ENCODE assay signal across 8 cellular contexts in genomic region chr2:214808481-214808931, GRCh38. TPM values are rescaled to one million over a fixed set of nuclear protein-coding genes. Genes with fewer than 3 reads are reported as not detected.
DNase-seq lines count a peak whose midpoint lies in the region; ATAC-seq and TF ChIP-seq lines count a peak whose summit lies in the region.

No MANE protein-coding gene starts in this region.

- peak overlapping the region; percentile 94 for H3K4me3 Mint-ChIP-seq in CD4-positive, alpha-beta T cell

- no peaks in the 10 kb centered on the region for H3K27me3 Mint-ChIP-seq in CD4-positive, alpha-beta T cell

- no peaks in the 10 kb centered on the region for H3K9me3 Mint-ChIP-seq in CD4-positive, alpha-beta T cell

- intact Hi-C loops in CD4-positive, alpha-beta T cell (cut with DNase I, micrococcal nuclease): no loop called here
- intact Hi-C loops in breast epithelium (cut with DNase I; ENCODE audit: low total_unique reads) (no loop called here), upper lobe of right lung (cut with DNase I) (no loop called here)

- no peak for DNase-seq in CD4-positive, alpha-beta T cell
- DNase-seq in LNCaP clone FGC (ENCODE audit: low read depth): no peak
- no peak for DNase-seq in breast epithelium (ENCODE audit: low spot score in 2 of 2)
- peak; percentile 57 for DNase-seq in medulla oblongata (ENCODE audit: extremely low spot score)
- no peak for DNase-seq in upper lobe of right lung
- DNase-seq in COLO668 (lab: John Stamatoyannopoulos, UW; ENCODE audit: unreplicated experiment): no peak
- DNase-seq in stimulated activated CD4-positive, alpha-beta T cell treated with anti-CD3 and anti-CD28 coated beads, Interleukin-4, amount 100 ng/mL, for 4 hours: no peak
- DNase-seq in KG1 (lab: John Stamatoyannopoulos, UW): no peak

- no peak for TF ChIP-seq CTCF in CD4-positive, alpha-beta T cell (IDR thresholded peaks at IDR 0.05)
- TF ChIP-seq CTCF in LNCaP clone FGC (IDR thresholded peaks at IDR 0.05; ENCODE audit: control insufficient read depth, extremely low read depth, insufficient read depth) (no peak), breast epithelium (IDR thresholded peaks at IDR 0.05) (no peak), upper lobe of right lung (IDR thresholded peaks at IDR 0.05) (no peak)

- TF ChIP-seq POLR2A in breast epithelium (IDR thresholded peaks at IDR 0.05): no peak

- peak; percentile 19 for ATAC-seq in CD4-positive, alpha-beta T cell (ENCODE audit: poor library complexity)
- ATAC-seq in upper lobe of right lung: no peak

- POLR2A ChIA-PET in CD4-positive, alpha-beta T cell (lab: Charles Lee): interaction anchor here (0.6 to 1.6 kb wide), 5 partner anchors 10 to 1525 kb away, joined by 3 to 6 read pairs (median 3); partner anchors contain the start of genes ATIC and SPAG16

- H3K9me3 ChIP-seq in CD4-positive, alpha-beta T cell (ENCODE audit: control insufficient read depth, low read length): no peaks in the 10 kb centered on the region
- H3K9me3 ChIP-seq in breast epithelium (no peaks in the 10 kb centered on the region), upper lobe of right lung (no peaks in the 10 kb centered on the region)

- H3K36me3 ChIP-seq in breast epithelium (no peaks in the 10 kb centered on the region), upper lobe of right lung (no peaks in the 10 kb centered on the region)

- peaks cover 11% of the 10 kb centered on the region for H3K36me3 Mint-ChIP-seq in CD4-positive, alpha-beta T cell (ENCODE audit: low read depth)

- H3K4me3 ChIP-seq in LNCaP clone FGC (ENCODE audit: low read depth, low read length) (peak overlapping the region; percentile 86), breast epithelium (peak overlapping the region; percentile 60 to 94 (median 62)), upper lobe of right lung (peak overlapping the region; percentile 80)

- no peaks in the 10 kb centered on the region for H3K27me3 ChIP-seq in CD4-positive, alpha-beta T cell (ENCODE audit: control insufficient read depth, insufficient read depth, low read length)
- no peaks in the 10 kb centered on the region for H3K27me3 ChIP-seq in breast epithelium
- H3K27me3 ChIP-seq in upper lobe of right lung: no peaks in the 10 kb centered on the region

- no peaks in the 10 kb centered on the region for H3K4me1 ChIP-seq in breast epithelium
- no peaks in the 10 kb centered on the region for H3K4me1 ChIP-seq in upper lobe of right lung

- H3K27ac Mint-ChIP-seq in CD4-positive, alpha-beta T cell: peak overlapping the region; percentile 83

- peaks cover 41% of the 10 kb centered on the region for H3K4me1 Mint-ChIP-seq in CD4-positive, alpha-beta T cell (ENCODE audit: low read depth)

- CTCF ChIA-PET in CD4-positive, alpha-beta T cell (lab: Charles Lee): no interaction called here

- H3K27ac ChIP-seq in CD4-positive, alpha-beta T cell (ENCODE audit: low read depth, low read length): peak overlapping the region; percentile 65
- H3K27ac ChIP-seq in breast epithelium (peak overlapping the region; percentile 86 to 94), upper lobe of right lung (peak overlapping the region; percentile 82)

RNA-seq across cellular contexts. Expression of gene BARD1, which starts 1.0 kb away (rescaled TPM):
- total RNA-seq in CD4-positive, alpha-beta T cell: 1 to 10 TPM; 4.4 to 5.2 TPM
- total RNA-seq in breast epithelium (10 to 100 TPM in 2 of 3 donors, 1 to 10 TPM in 1; 4.3 to 27.8 (median 16.7) TPM), upper lobe of right lung (11.3 TPM)
